In the genomic region with DNA sequence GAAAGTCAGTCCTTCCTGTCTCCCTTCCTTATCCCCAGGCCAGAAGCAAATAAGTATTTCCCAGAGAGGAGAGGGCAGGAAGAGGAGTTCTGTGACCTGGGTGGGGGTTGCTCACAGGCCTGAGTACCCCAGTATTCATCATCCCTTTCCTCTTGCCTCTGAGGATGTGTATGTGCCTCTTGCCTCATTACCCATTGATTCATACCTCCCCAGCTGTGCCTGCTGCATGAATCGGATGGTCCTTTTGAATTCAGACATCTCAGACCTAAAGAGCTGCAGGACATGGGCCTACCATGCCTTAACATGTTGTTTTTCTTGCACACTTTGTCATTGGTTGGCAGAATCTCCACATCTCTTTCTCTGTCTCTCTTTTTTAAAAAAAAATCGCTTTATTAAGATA, we compare ENCODE assay signal across 15 cellular contexts.
"Had no signal": no experiment of that assay in that cellular context is flagged by ENCODE, and none has a peak within 500 bp of the region (broad histone marks: within the 10 kb centered on the region; RNA-seq: fewer than 3 reads in every experiment).

No MANE protein-coding gene starts in this region.

- H3K9me3 ChIP-seq: right atrium auricular region, tibial artery had no signal

- H3K27me3 ChIP-seq: right atrium auricular region, tibial artery had no signal

- H3K36me3 ChIP-seq: right atrium auricular region, tibial artery, WERI-Rb-1 had no signal

- ATAC-seq: activated CD4-positive, alpha-beta T cell treated with anti-CD3 and anti-CD28 coated beads for 36 hours; activated CD8-positive, alpha-beta T cell treated with anti-CD3 and anti-CD28 coated beads, Interleukin-2, amount 10 ng/mL, durations not matched to agents 7 days and 5 days; left cardiac atrium; naive thymus-derived CD4-positive, alpha-beta T cell; stimulated activated effector memory CD8-positive, alpha-beta T cell treated with anti-CD3 and anti-CD28 coated beads, Interleukin-12 subunit alpha, Interleukin-12 subunit beta, amount 100 ng/mL, for 72 hours had no signal

- H3K4me1 ChIP-seq: right atrium auricular region, tibial artery had no signal

- DNase-seq: activated CD4-positive, alpha-beta T cell treated with anti-CD3 and anti-CD28 coated beads for 36 hours; activated CD8-positive, alpha-beta memory T cell treated with anti-CD3 and anti-CD28 coated beads, Interleukin-2, amount 50 U/mL, for 48 hours; activated CD8-positive, alpha-beta T cell treated with anti-CD3 and anti-CD28 coated beads, Interleukin-2, amount 10 ng/mL, durations not matched to agents 7 days and 5 days; activated naive CD8-positive, alpha-beta T cell treated with anti-CD3 and anti-CD28 coated beads, Interleukin-2, amount 10 ng/mL, durations not matched to agents 7 days and 5 days; anterior cingulate cortex; immature natural killer cell; left cardiac atrium; naive thymus-derived CD4-positive, alpha-beta T cell; posterior cingulate gyrus; small intestine; tibial artery; WERI-Rb-1 had no signal

- H3K4me3 ChIP-seq: lung, right atrium auricular region, tibial artery had no signal

- H3K27ac ChIP-seq: right atrium auricular region, tibial artery, WERI-Rb-1 had no signal
